ENCODE assay signal across 8 cellular contexts in the genomic region with DNA sequence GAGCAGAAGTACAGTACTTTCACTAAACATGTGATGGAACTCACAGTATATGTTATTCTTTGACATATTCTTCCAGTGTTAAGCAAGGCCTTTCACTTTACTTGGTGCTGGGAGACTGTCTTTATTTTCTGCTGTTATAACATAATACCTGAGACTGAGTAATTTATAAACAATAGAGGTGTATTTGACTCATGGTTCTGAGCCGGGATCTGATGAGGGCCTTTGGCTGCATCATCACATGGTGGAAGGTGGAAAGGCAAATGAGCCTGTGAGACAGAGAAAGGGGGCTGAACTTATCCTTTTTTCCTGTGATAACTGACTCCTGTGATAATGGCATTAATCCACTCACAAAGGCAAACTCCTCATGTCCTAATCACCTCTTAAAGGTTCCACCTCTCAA. TPM values are rescaled to one million over a fixed set of nuclear protein-coding genes. Genes with fewer than 3 reads are reported as not detected.
A peak's percentile ranks its signal among the peaks of the same experiment; 100 is the strongest.
DNase-seq lines count a peak whose midpoint lies in the region; ATAC-seq, FAIRE-seq and TF ChIP-seq lines count a peak whose summit lies in the region.

No MANE protein-coding gene starts in this region.

- H4K20me1 ChIP-seq in keratinocyte (ENCODE audit: control insufficient read depth, extremely low read depth, insufficient read depth, low read length), result no peaks in the 10 kb centered on the region

- peak overlapping the region; percentile 99 for H3K4me2 ChIP-seq in keratinocyte (ENCODE audit: control insufficient read depth, extremely low read depth, insufficient read depth, low read depth, low read length)

- TF ChIP-seq CTCF in keratinocyte (optimal IDR thresholded peaks at IDR 0.05 in 1 of 3, IDR thresholded peaks at IDR 0.05 in 1 of 3, conservative IDR thresholded peaks at IDR 0.05 in 1 of 3; ENCODE audit: extremely low read depth in 1 of 3, insufficient read depth in 2 of 3, low read length in 3 of 3), result no peak

- H3K27ac ChIP-seq in keratinocyte (ENCODE audit: control insufficient read depth, insufficient read depth, low read length) (peak overlapping the region; percentile 99), stomach smooth muscle (ENCODE audit: low read length) (no peak overlapping the region)

- H3K27me3 ChIP-seq in keratinocyte (ENCODE audit: control insufficient read depth, extremely low read depth, insufficient read depth, low read length), result no peaks in the 10 kb centered on the region
- no peaks in the 10 kb centered on the region for H3K27me3 ChIP-seq in stomach smooth muscle (ENCODE audit: control insufficient read depth in 1 of 2, insufficient read depth in 2 of 2, low read length in 2 of 2)

- no peak for FAIRE-seq in keratinocyte (lab: Jason Lieb, UNC)

- peak overlapping the region; percentile 68 to 100 (median 94) for H3K4me3 ChIP-seq in keratinocyte (ENCODE audit: control insufficient read depth in 2 of 3, extremely low read depth in 1 of 3, insufficient read depth in 2 of 3, low read depth in 1 of 3, low read length in 3 of 3)
- peak overlapping the region; percentile 100 for H3K4me3 ChIP-seq in stomach smooth muscle (ENCODE audit: low read length in 2 of 2)

- H3K27me3 Mint-ChIP-seq in activated T-cell treated with anti-CD3 and anti-CD28 coated beads, Interleukin-2, amount 50 U/mL, for 24 hours, result no peaks in the 10 kb centered on the region
- H3K27me3 Mint-ChIP-seq in activated T-helper 2 cell treated with anti-CD3 and anti-CD28 coated beads, Interferon-gamma antibody, Interleukin-2, Interleukin-4, amounts not matched to agents 10 μg/mL and 5 μg/mL and 100 μg/mL, durations not matched to agents 14 hours and 24 hours and 36 hours (ENCODE audit: low read depth), result no peaks in the 10 kb centered on the region

- H3K4me1 Mint-ChIP-seq in activated T-cell treated with anti-CD3 and anti-CD28 coated beads, Interleukin-2, amount 50 U/mL, for 24 hours (ENCODE audit: low read depth), result peaks cover 48% of the 10 kb centered on the region
- peaks cover 26% of the 10 kb centered on the region for H3K4me1 Mint-ChIP-seq in activated T-helper 2 cell treated with anti-CD3 and anti-CD28 coated beads, Interferon-gamma antibody, Interleukin-2, Interleukin-4, amounts not matched to agents 10 μg/mL and 5 μg/mL and 100 μg/mL, durations not matched to agents 14 hours and 24 hours and 36 hours (ENCODE audit: low read depth)

- no peaks in the 10 kb centered on the region for H3K9me1 ChIP-seq in keratinocyte (ENCODE audit: control insufficient read depth, extremely low read depth, insufficient read depth, low read length)

- H3K9me3 ChIP-seq in keratinocyte (ENCODE audit: control insufficient read depth, low read depth, low read length) (no peaks in the 10 kb centered on the region), stomach smooth muscle (ENCODE audit: control insufficient read depth in 2 of 2, low read length in 2 of 2) (no peaks in the 10 kb centered on the region)

- no peaks in the 10 kb centered on the region for H3K9me3 Mint-ChIP-seq in activated T-cell treated with anti-CD3 and anti-CD28 coated beads, Interleukin-2, amount 50 U/mL, for 24 hours
- no peaks in the 10 kb centered on the region for H3K9me3 Mint-ChIP-seq in activated T-helper 2 cell treated with anti-CD3 and anti-CD28 coated beads, Interferon-gamma antibody, Interleukin-2, Interleukin-4, amounts not matched to agents 10 μg/mL and 5 μg/mL and 100 μg/mL, durations not matched to agents 14 hours and 24 hours and 36 hours

- H3K36me3 ChIP-seq in keratinocyte (ENCODE audit: control insufficient read depth in 2 of 2, extremely low read depth in 1 of 2, insufficient read depth in 2 of 2, low read length in 2 of 2) (peaks cover 7 to 12% of the 10 kb centered on the region in 2 experiments), stomach smooth muscle (ENCODE audit: control insufficient read depth in 2 of 2, insufficient read depth in 2 of 2, low read length in 2 of 2) (peaks cover 13 to 15% of the 10 kb centered on the region in 2 donors)

- DNase-seq in activated T-cell treated with anti-CD3 and anti-CD28 coated beads, Interleukin-2, amount 50 U/mL, for 24 hours, result no peak
- no peak for DNase-seq in activated T-cell treated with anti-CD3 and anti-CD28 coated beads, Interleukin-2, amount 50 U/mL, for 1 hour
- DNase-seq in activated T-helper 2 cell treated with anti-CD3 and anti-CD28 coated beads, Interferon-gamma antibody, Interleukin-2, Interleukin-4, amounts not matched to agents 10 μg/mL and 5 μg/mL and 100 μg/mL, durations not matched to agents 14 hours and 24 hours and 36 hours (ENCODE audit: low spot score), result no peak
- no peak for DNase-seq in keratinocyte (ENCODE audit: low read depth, low spot score)
- DNase-seq in GF-D8 (lab: John Stamatoyannopoulos, UW), result no peak

- no peak overlapping the region for H2AFZ ChIP-seq in keratinocyte (ENCODE audit: control insufficient read depth, low read length)

- intact Hi-C loops in activated T-helper 2 cell treated with anti-CD3 and anti-CD28 coated beads, Interferon-gamma antibody, Interleukin-2, Interleukin-4, amounts not matched to agents 10 μg/mL and 5 μg/mL and 100 μg/mL, durations not matched to agents 14 hours and 24 hours and 36 hours (cut with micrococcal nuclease), result loop anchor here (2.0 kb wide), 2 partner anchors 93 to 193 kb away; partner anchors contain the start of genes KIFBP and SRGN

- peaks cover 9% of the 10 kb centered on the region for H3K4me1 ChIP-seq in keratinocyte (ENCODE audit: control insufficient read depth, extremely low read depth, insufficient read depth, low read length)
- H3K4me1 ChIP-seq in stomach smooth muscle (ENCODE audit: control insufficient read depth, insufficient read depth, low read length), result peaks cover 11% of the 10 kb centered on the region

- H3K36me3 Mint-ChIP-seq in activated T-cell treated with anti-CD3 and anti-CD28 coated beads, Interleukin-2, amount 50 U/mL, for 24 hours (ENCODE audit: low read depth), result peaks cover 57% of the 10 kb centered on the region
- peaks cover 17% of the 10 kb centered on the region for H3K36me3 Mint-ChIP-seq in activated T-helper 2 cell treated with anti-CD3 and anti-CD28 coated beads, Interferon-gamma antibody, Interleukin-2, Interleukin-4, amounts not matched to agents 10 μg/mL and 5 μg/mL and 100 μg/mL, durations not matched to agents 14 hours and 24 hours and 36 hours (ENCODE audit: low read depth)

- H3K4me3 Mint-ChIP-seq in activated T-cell treated with anti-CD3 and anti-CD28 coated beads, Interleukin-2, amount 50 U/mL, for 24 hours, result peak overlapping the region; percentile 87
- peak overlapping the region; percentile 99 for H3K4me3 Mint-ChIP-seq in activated T-helper 2 cell treated with anti-CD3 and anti-CD28 coated beads, Interferon-gamma antibody, Interleukin-2, Interleukin-4, amounts not matched to agents 10 μg/mL and 5 μg/mL and 100 μg/mL, durations not matched to agents 14 hours and 24 hours and 36 hours (ENCODE audit: low read depth)

- peaks cover 55% of the 10 kb centered on the region for H3K79me2 ChIP-seq in keratinocyte (ENCODE audit: control insufficient read depth, insufficient read depth, low read length)

- peak overlapping the region; percentile 100 for H3K9ac ChIP-seq in keratinocyte (ENCODE audit: control insufficient read depth, extremely low read depth, insufficient read depth, low read length)
- peak overlapping the region; percentile 0 to 99 for H3K9ac ChIP-seq in stomach smooth muscle (ENCODE audit: low read length in 2 of 2)

- dilution Hi-C loops in keratinocyte (cut with MboI; ENCODE audit: extremely low pct_ligation_motif_present, low sequenced_read_pairs), result no loop called here

- H3K27ac Mint-ChIP-seq in activated T-cell treated with anti-CD3 and anti-CD28 coated beads, Interleukin-2, amount 50 U/mL, for 24 hours, result peak overlapping the region; percentile 100
- H3K27ac Mint-ChIP-seq in activated T-helper 2 cell treated with anti-CD3 and anti-CD28 coated beads, Interferon-gamma antibody, Interleukin-2, Interleukin-4, amounts not matched to agents 10 μg/mL and 5 μg/mL and 100 μg/mL, durations not matched to agents 14 hours and 24 hours and 36 hours, result peak overlapping the region; percentile 2

- ATAC-seq in GM18858 (IDR thresholded peaks at IDR 0.05; ENCODE audit: unreplicated experiment), result no peak
- no peak for ATAC-seq in HG02759 (IDR thresholded peaks at IDR 0.05; ENCODE audit: unreplicated experiment)

RNA-seq across cellular contexts. Expression of gene SUPV3L1, which starts 1.4 kb away (rescaled TPM):
- total RNA-seq in activated T-helper 2 cell treated with anti-CD3 and anti-CD28 coated beads, Interferon-gamma antibody, Interleukin-2, Interleukin-4, amounts not matched to agents 10 μg/mL and 5 μg/mL and 100 μg/mL, durations not matched to agents 14 hours and 24 hours and 36 hours, result 52.8 and 53.1 TPM in 2 replicates
- 26.0 to 35.3 TPM (median 34.1 TPM) in 3 replicates for polyA plus RNA-seq in keratinocyte
- polyA plus RNA-seq in keratinocyte (2011; ENCODE audit: low read depth), result 129 TPM
- polyA plus RNA-seq in keratinocyte (2011; cell fraction: cytosol; rRNA removed), result 26.0 and 36.6 TPM in 2 replicates
- 50.2 and 65.7 TPM in 2 replicates for polyA plus RNA-seq in keratinocyte (2011; cell fraction: nucleus; rRNA removed)
- polyA plus RNA-seq in keratinocyte (2012; ENCODE audit: low replicate concordance), result 23.8 and 26.4 TPM in 2 replicates
- 7.4 to 48.3 TPM (median 33.7 TPM) in 3 replicates for polyA minus RNA-seq in keratinocyte
- polyA minus RNA-seq in keratinocyte (2011; cell fraction: cytosol; rRNA and poly(A)+ RNA removed), result 34.1 TPM
- 30.6 and 33.3 TPM in 2 replicates for polyA minus RNA-seq in keratinocyte (2011; cell fraction: nucleus; rRNA and poly(A)+ RNA removed)

RNA-seq across cellular contexts. Expression of gene HKDC1, which starts 38.7 kb away (rescaled TPM):
- 0.09 and 0.11 TPM in 2 replicates for total RNA-seq in activated T-helper 2 cell treated with anti-CD3 and anti-CD28 coated beads, Interferon-gamma antibody, Interleukin-2, Interleukin-4, amounts not matched to agents 10 μg/mL and 5 μg/mL and 100 μg/mL, durations not matched to agents 14 hours and 24 hours and 36 hours
- 0.33 to 0.37 TPM (median 0.36 TPM) in 3 replicates for polyA plus RNA-seq in keratinocyte
- 0.61 TPM for polyA plus RNA-seq in keratinocyte (2011; ENCODE audit: low read depth)
- 0.33 and 0.65 TPM in 2 replicates for polyA plus RNA-seq in keratinocyte (2011; cell fraction: cytosol; rRNA removed)
- polyA plus RNA-seq in keratinocyte (2011; cell fraction: nucleus; rRNA removed), result 0.87 and 0.98 TPM in 2 replicates
- 0.41 and 0.82 TPM in 2 replicates for polyA plus RNA-seq in keratinocyte (2012; ENCODE audit: low replicate concordance)
- polyA minus RNA-seq in keratinocyte, result 0.26 to 0.64 TPM in 2 of 3 replicates, not detected in the other
- polyA minus RNA-seq in keratinocyte (2011; cell fraction: cytosol; rRNA and poly(A)+ RNA removed), result not detected
- polyA minus RNA-seq in keratinocyte (2011; cell fraction: nucleus; rRNA and poly(A)+ RNA removed), result 0.42 and 1.3 TPM in 2 replicates

RNA-seq across cellular contexts. Expression of gene VPS26A, which starts 57.5 kb away (rescaled TPM):
- 28.4 and 31.1 TPM in 2 replicates for total RNA-seq in activated T-helper 2 cell treated with anti-CD3 and anti-CD28 coated beads, Interferon-gamma antibody, Interleukin-2, Interleukin-4, amounts not matched to agents 10 μg/mL and 5 μg/mL and 100 μg/mL, durations not matched to agents 14 hours and 24 hours and 36 hours
- 30.7 to 64.3 TPM (median 33.5 TPM) in 3 replicates for polyA plus RNA-seq in keratinocyte
- polyA plus RNA-seq in keratinocyte (2011; ENCODE audit: low read depth), result 593 TPM
- 28.8 and 56.2 TPM in 2 replicates for polyA plus RNA-seq in keratinocyte (2011; cell fraction: cytosol; rRNA removed)
- 23.7 and 33.2 TPM in 2 replicates for polyA plus RNA-seq in keratinocyte (2011; cell fraction: nucleus; rRNA removed)
- polyA plus RNA-seq in keratinocyte (2012; ENCODE audit: low replicate concordance), result 59.9 and 64.5 TPM in 2 replicates
- 2.8 to 24.6 TPM (median 6.6 TPM) in 3 replicates for polyA minus RNA-seq in keratinocyte
- 15.7 TPM for polyA minus RNA-seq in keratinocyte (2011; cell fraction: cytosol; rRNA and poly(A)+ RNA removed)
- polyA minus RNA-seq in keratinocyte (2011; cell fraction: nucleus; rRNA and poly(A)+ RNA removed), result 8.1 and 17.5 TPM in 2 replicates
